13 cellular contexts compared by ENCODE assay signal in the genomic region with DNA sequence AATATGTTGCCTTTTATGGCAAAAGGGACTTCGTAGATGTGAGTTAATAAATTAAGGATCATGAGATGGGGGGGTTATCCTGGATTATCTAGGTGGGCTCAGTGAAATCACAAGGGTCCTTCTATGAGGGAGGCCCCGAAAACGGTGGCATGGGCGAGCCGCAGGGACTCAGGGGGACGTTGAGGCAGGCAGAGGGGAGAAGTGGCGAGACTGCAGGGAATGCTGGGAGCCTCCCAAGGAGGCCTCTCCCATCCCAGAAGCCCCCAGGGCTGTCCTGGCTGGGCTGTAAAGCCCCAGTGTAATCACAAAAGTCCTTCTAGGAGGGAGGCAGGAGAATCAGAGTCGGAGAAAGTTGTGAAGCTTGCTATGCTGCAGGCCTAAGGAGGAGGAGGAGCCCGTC. TPM values are rescaled to one million over a fixed set of nuclear protein-coding genes. Genes with fewer than 3 reads are reported as not detected.
A peak's percentile ranks its signal among the peaks of the same experiment; 100 is the strongest.
DNase-seq lines count a peak whose midpoint lies in the region; ATAC-seq and TF ChIP-seq lines count a peak whose summit lies in the region.
"Had no signal": no experiment of that assay in that cellular context is flagged by ENCODE, and none has a peak within 500 bp of the region (broad histone marks: within the 10 kb centered on the region; RNA-seq: fewer than 3 reads in every experiment).

No MANE protein-coding gene starts in this region.

- no peaks in the 10 kb centered on the region for H3K9me3 ChIP-seq in tibial artery
- H3K9me3 ChIP-seq: A549 had no signal

- H3K4me3 ChIP-seq in tibial artery = no peak overlapping the region
- H3K4me3 ChIP-seq: A549 had no signal

- peaks cover 71% of the 10 kb centered on the region for H3K4me1 Mint-ChIP-seq in activated CD4-positive, alpha-beta T cell treated with anti-CD3 and anti-CD28 coated beads, Interleukin-2, amount 10 ng/mL, durations not matched to agents 7 days and 5 days
- H3K4me1 Mint-ChIP-seq in T-cell = peaks cover 53 to 71% (median 70%) of the 10 kb centered on the region in 3 donors
- H3K4me1 Mint-ChIP-seq in dendritic cell treated with granulocyte-macrophage colony-stimulating factor and Interleukin-4, amounts not matched to agents 40 ng/mL and 50 ng/mL, for 4 days (ENCODE audit: low read depth) = peaks cover 50% of the 10 kb centered on the region
- peaks cover 27 to 53% of the 10 kb centered on the region in 2 donors for H3K4me1 Mint-ChIP-seq in stimulated activated naive B cell treated with anti-CD40 and anti-IgM and Interleukin-4, amounts not matched to agents 10 μg/mL and 1 μg/mL and 100 μg/mL, for 72 hours

- peaks cover 3% of the 10 kb centered on the region for H3K36me3 Mint-ChIP-seq in activated CD4-positive, alpha-beta T cell treated with anti-CD3 and anti-CD28 coated beads, Interleukin-2, amount 10 ng/mL, durations not matched to agents 7 days and 5 days (ENCODE audit: low read depth)
- no peaks in the 10 kb centered on the region for H3K36me3 Mint-ChIP-seq in T-cell
- no peaks in the 10 kb centered on the region for H3K36me3 Mint-ChIP-seq in dendritic cell treated with granulocyte-macrophage colony-stimulating factor and Interleukin-4, amounts not matched to agents 40 ng/mL and 50 ng/mL, for 4 days (ENCODE audit: low read depth)
- peaks cover 0 to 3% of the 10 kb centered on the region in 2 donors for H3K36me3 Mint-ChIP-seq in stimulated activated naive B cell treated with anti-CD40 and anti-IgM and Interleukin-4, amounts not matched to agents 10 μg/mL and 1 μg/mL and 100 μg/mL, for 72 hours

- CTCF ChIA-PET in activated CD4-positive, alpha-beta T cell treated with anti-CD3 and anti-CD28 coated beads, Interleukin-2, amount 10 ng/mL, durations not matched to agents 7 days and 5 days (lab: Charles Lee) = interaction anchor here (0.7 to 1.6 kb wide), 3 partner anchors 10 to 27 kb away, joined by 3 to 4 read pairs (median 3); no protein-coding TSS in a partner anchor
- CTCF ChIA-PET in T-cell (lab: Charles Lee) = interaction anchor here in 1 of 2 donors (1.3 kb wide), 1 partner anchor 28 kb away, joined by 3 read pairs; no protein-coding TSS in a partner anchor

- H3K36me3 ChIP-seq in tibial artery = no peaks in the 10 kb centered on the region

- H3K27me3 ChIP-seq in tibial artery = peaks cover 0 to 27% of the 10 kb centered on the region in 2 donors

- no peak overlapping the region for H3K27ac ChIP-seq in tibial artery
- H3K27ac ChIP-seq: A549 had no signal

- TF ChIP-seq CTCF in tibial artery (IDR thresholded peaks at IDR 0.05) = no peak

- peaks cover 3% of the 10 kb centered on the region for H3K27me3 Mint-ChIP-seq in activated CD4-positive, alpha-beta T cell treated with anti-CD3 and anti-CD28 coated beads, Interleukin-2, amount 10 ng/mL, durations not matched to agents 7 days and 5 days
- no peaks in the 10 kb centered on the region for H3K27me3 Mint-ChIP-seq in T-cell
- peaks cover 2% of the 10 kb centered on the region for H3K27me3 Mint-ChIP-seq in dendritic cell treated with granulocyte-macrophage colony-stimulating factor and Interleukin-4, amounts not matched to agents 40 ng/mL and 50 ng/mL, for 4 days
- H3K27me3 Mint-ChIP-seq in stimulated activated naive B cell treated with anti-CD40 and anti-IgM and Interleukin-4, amounts not matched to agents 10 μg/mL and 1 μg/mL and 100 μg/mL, for 72 hours = no peaks in the 10 kb centered on the region

- H3K4me3 Mint-ChIP-seq in activated CD4-positive, alpha-beta T cell treated with anti-CD3 and anti-CD28 coated beads, Interleukin-2, amount 10 ng/mL, durations not matched to agents 7 days and 5 days = peak overlapping the region; percentile 58
- H3K4me3 Mint-ChIP-seq in T-cell = peak overlapping the region; percentile 57 to 70 (median 60)
- no peak overlapping the region for H3K4me3 Mint-ChIP-seq in dendritic cell treated with granulocyte-macrophage colony-stimulating factor and Interleukin-4, amounts not matched to agents 40 ng/mL and 50 ng/mL, for 4 days
- H3K4me3 Mint-ChIP-seq in stimulated activated naive B cell treated with anti-CD40 and anti-IgM and Interleukin-4, amounts not matched to agents 10 μg/mL and 1 μg/mL and 100 μg/mL, for 72 hours = peak overlapping the region in 1 of 2 donors; percentile 54

- POLR2A ChIA-PET in activated CD4-positive, alpha-beta T cell treated with anti-CD3 and anti-CD28 coated beads, Interleukin-2, amount 10 ng/mL, durations not matched to agents 7 days and 5 days (lab: Charles Lee) = no interaction called here
- POLR2A ChIA-PET in T-cell (lab: Charles Lee) = no interaction called here

- peaks cover 6% of the 10 kb centered on the region for H3K9me3 Mint-ChIP-seq in activated CD4-positive, alpha-beta T cell treated with anti-CD3 and anti-CD28 coated beads, Interleukin-2, amount 10 ng/mL, durations not matched to agents 7 days and 5 days
- no peaks in the 10 kb centered on the region for H3K9me3 Mint-ChIP-seq in T-cell
- H3K9me3 Mint-ChIP-seq in dendritic cell treated with granulocyte-macrophage colony-stimulating factor and Interleukin-4, amounts not matched to agents 40 ng/mL and 50 ng/mL, for 4 days = no peaks in the 10 kb centered on the region
- H3K9me3 Mint-ChIP-seq in stimulated activated naive B cell treated with anti-CD40 and anti-IgM and Interleukin-4, amounts not matched to agents 10 μg/mL and 1 μg/mL and 100 μg/mL, for 72 hours = peaks cover 0 to 7% of the 10 kb centered on the region in 2 donors

- ATAC-seq in T-cell (replicated peaks in 1 of 4) = no peak
- ATAC-seq in stimulated activated naive B cell treated with anti-CD40 and anti-IgM and Interleukin-4, amounts not matched to agents 10 μg/mL and 1 μg/mL and 100 μg/mL, for 72 hours (replicated peaks) = no peak
- ATAC-seq: A549, sciatic nerve had no signal

- DNase-seq in activated CD4-positive, alpha-beta T cell treated with anti-CD3 and anti-CD28 coated beads, Interleukin-2, amount 10 ng/mL, durations not matched to agents 7 days and 5 days = no peak
- DNase-seq in activated CD4-positive, alpha-beta T cell treated with anti-CD3 and anti-CD28 coated beads for 1 hour = no peak
- DNase-seq in T-cell = no peak
- DNase-seq in stimulated activated naive B cell treated with anti-CD40 and anti-IgM and Interleukin-4, amounts not matched to agents 10 μg/mL and 1 μg/mL and 100 μg/mL, for 72 hours = no peak
- no peak for DNase-seq in cerebellar nuclear complex (lab: John Stamatoyannopoulos, UW)
- DNase-seq in tibial artery = no peak
- no peak for DNase-seq in activated CD4-positive, CD25-positive, alpha-beta regulatory T cell (lab: John Stamatoyannopoulos, UW)
- DNase-seq: midbrain, NCI-H2081, NCI-H510A treated with DMSO at 0.1 percent for 48 hours had no signal

- intact Hi-C loops in dendritic cell treated with granulocyte-macrophage colony-stimulating factor and Interleukin-4, amounts not matched to agents 40 ng/mL and 50 ng/mL, for 4 days (cut with micrococcal nuclease) = no loop called here
- intact Hi-C loops in tibial artery (cut with DNase I; ENCODE audit: low total_unique reads) = no loop called here

- H3K27ac Mint-ChIP-seq in activated CD4-positive, alpha-beta T cell treated with anti-CD3 and anti-CD28 coated beads, Interleukin-2, amount 10 ng/mL, durations not matched to agents 7 days and 5 days = peak overlapping the region; percentile 95
- H3K27ac Mint-ChIP-seq in T-cell = peak overlapping the region; percentile 94
- peak overlapping the region; percentile 40 for H3K27ac Mint-ChIP-seq in dendritic cell treated with granulocyte-macrophage colony-stimulating factor and Interleukin-4, amounts not matched to agents 40 ng/mL and 50 ng/mL, for 4 days
- peak overlapping the region; percentile 38 for H3K27ac Mint-ChIP-seq in stimulated activated naive B cell treated with anti-CD40 and anti-IgM and Interleukin-4, amounts not matched to agents 10 μg/mL and 1 μg/mL and 100 μg/mL, for 72 hours

- no peaks in the 10 kb centered on the region for H3K4me1 ChIP-seq in tibial artery
- H3K4me1 ChIP-seq: A549 had no signal

RNA-seq across cellular contexts. Expression of gene ITGAE, which starts 35.0 kb away (rescaled TPM):
- total RNA-seq in activated CD4-positive, alpha-beta T cell treated with anti-CD3 and anti-CD28 coated beads, Interleukin-2, amount 10 ng/mL, durations not matched to agents 7 days and 5 days = 10 to 100 TPM; 18.3 to 20.9 TPM
- 10 to 100 TPM; 13.0 to 40.0 (median 25.2) TPM for total RNA-seq in T-cell

RNA-seq across cellular contexts. Expression of gene HASPIN, which starts 42.3 kb away (rescaled TPM):
- total RNA-seq in activated CD4-positive, alpha-beta T cell treated with anti-CD3 and anti-CD28 coated beads, Interleukin-2, amount 10 ng/mL, durations not matched to agents 7 days and 5 days = 10 to 100 TPM; 27.6 to 31.2 TPM
- 1 to 10 TPM in 1 of 5 donors, under 1 TPM in 4; 0.33 to 1.0 (median 0.68) TPM for total RNA-seq in T-cell

Comparison
In these comparisons a context has a peak if more than half of its experiments do, and no peak if none do; other contexts are left out.
1. H3K27ac Mint-ChIP-seq: peak in every context shown above with its lines; median percentile 95 in activated CD4-positive, alpha-beta T cell treated with anti-CD3 and anti-CD28 coated beads, Interleukin-2, amount 10 ng/mL, durations not matched to agents 7 days and 5 days; 94 in T-cell; 40 in dendritic cell treated with granulocyte-macrophage colony-stimulating factor and Interleukin-4, amounts not matched to agents 40 ng/mL and 50 ng/mL, for 4 days; 38 in stimulated activated naive B cell treated with anti-CD40 and anti-IgM and Interleukin-4, amounts not matched to agents 10 μg/mL and 1 μg/mL and 100 μg/mL, for 72 hours.
2. RNA of gene HASPIN, which starts 42.3 kb away (total RNA-seq): 27.6 to 31.2 TPM in activated CD4-positive, alpha-beta T cell treated with anti-CD3 and anti-CD28 coated beads, Interleukin-2, amount 10 ng/mL, durations not matched to agents 7 days and 5 days; 0.33 to 1.0 TPM in T-cell; every median in the first group is over 10 times any median in the second.